ENCODE assay signal across 9 cellular contexts in the genomic region with DNA sequence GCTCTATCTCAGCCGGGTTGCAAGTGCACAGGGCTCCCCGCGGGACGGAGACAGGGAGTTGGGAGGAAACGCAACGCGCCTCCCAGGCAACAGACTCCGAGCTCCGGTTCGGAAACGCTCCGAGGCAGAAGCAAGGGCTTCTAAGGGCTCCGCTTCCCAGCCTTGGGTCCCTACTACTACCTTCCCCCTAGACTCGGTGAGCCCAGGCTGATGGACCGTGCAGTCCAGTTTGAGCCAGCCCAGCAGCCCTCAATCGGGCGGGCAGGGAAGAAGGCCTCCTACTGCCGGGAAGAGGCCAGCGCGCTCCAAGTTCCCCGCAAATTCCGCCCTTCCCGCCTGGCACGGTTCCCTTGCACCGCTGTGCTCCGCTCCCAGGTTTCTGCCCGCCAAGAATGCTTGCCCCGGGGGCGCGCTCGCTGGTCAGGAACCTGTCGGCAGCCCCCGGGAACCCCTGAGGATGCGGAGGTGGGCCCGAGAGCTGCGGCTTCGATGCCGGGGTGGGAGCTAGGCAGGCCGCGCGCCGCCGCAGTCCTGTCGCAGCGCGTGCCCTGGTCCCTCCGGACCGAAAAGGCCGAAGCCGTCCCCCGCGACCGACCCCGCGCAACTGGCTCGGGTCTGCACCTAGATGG. TPM values are rescaled to one million over a fixed set of nuclear protein-coding genes. Genes with fewer than 3 reads are reported as not detected.
DNase-seq lines count a peak whose midpoint lies in the region; ATAC-seq and TF ChIP-seq lines count a peak whose summit lies in the region.
"Had no signal": no experiment of that assay in that cellular context is flagged by ENCODE, and none has a peak within 500 bp of the region (broad histone marks: within the 10 kb centered on the region; RNA-seq: fewer than 3 reads in every experiment).

No MANE protein-coding gene starts in this region.

- H3K27ac Mint-ChIP-seq in activated naive CD8-positive, alpha-beta T cell treated with anti-CD3 and anti-CD28 coated beads for 36 hours, result peak overlapping the region; percentile 38

- peaks cover 15% of the 10 kb centered on the region for H3K4me1 ChIP-seq in cardiac muscle cell (ENCODE audit: low read depth)
- H3K4me1 ChIP-seq in osteoblast (ENCODE audit: insufficient read depth, low read length), result peaks cover 16% of the 10 kb centered on the region
- H3K4me1 ChIP-seq in uterus, result no peaks in the 10 kb centered on the region

- in situ Hi-C loops in GM13976 (cut with MboI; ENCODE audit: low sequenced_read_pairs, unreplicated experiment), result no loop called here

- peaks cover 19% of the 10 kb centered on the region for H3K4me1 Mint-ChIP-seq in activated naive CD8-positive, alpha-beta T cell treated with anti-CD3 and anti-CD28 coated beads for 36 hours

- H3K27ac ChIP-seq in 22Rv1, result peak overlapping the region; percentile 71
- H3K27ac ChIP-seq in cardiac muscle cell, result no peak overlapping the region
- peak overlapping the region; percentile 41 for H3K27ac ChIP-seq in osteoblast (ENCODE audit: low read depth, low read length)
- peak overlapping the region; percentile 80 to 86 for H3K27ac ChIP-seq in uterus

- H3K4me3 ChIP-seq in cardiac muscle cell (peak overlapping the region; percentile 18), osteoblast (ENCODE audit: insufficient read depth, low read length) (peak overlapping the region; percentile 81), uterus (peak overlapping the region; percentile 60 to 68)

- H3K4me3 Mint-ChIP-seq in activated naive CD8-positive, alpha-beta T cell treated with anti-CD3 and anti-CD28 coated beads for 36 hours, result peak overlapping the region; percentile 74

- no peaks in the 10 kb centered on the region for H3K36me3 ChIP-seq in cardiac muscle cell
- no peaks in the 10 kb centered on the region for H3K36me3 ChIP-seq in osteoblast (ENCODE audit: insufficient read depth, low read length)
- no peaks in the 10 kb centered on the region for H3K36me3 ChIP-seq in uterus

- ATAC-seq in HG02938 (IDR thresholded peaks at IDR 0.05; ENCODE audit: unreplicated experiment), result peak; percentile 46
- ATAC-seq: HCT116 had no signal

- H2AFZ ChIP-seq in osteoblast (ENCODE audit: low read length), result peak overlapping the region; percentile 91

- H3K27me3 ChIP-seq in cardiac muscle cell, result peaks cover 15% of the 10 kb centered on the region
- no peaks in the 10 kb centered on the region for H3K27me3 ChIP-seq in osteoblast (ENCODE audit: insufficient read depth, low read length)
- H3K27me3 ChIP-seq in uterus, result no peaks in the 10 kb centered on the region

- DNase-seq in GM13976 (ENCODE audit: low spot score) (peak; percentile 78), NCI-H748 (lab: John Stamatoyannopoulos, UW; ENCODE audit: unreplicated experiment) (peak; percentile 59), cardiac muscle cell (ENCODE audit: low read depth in 1 of 2, low spot score in 1 of 2) (peak; percentile 35 to 75), osteoblast (ENCODE audit: insufficient read length, low spot score, missing footprints) (peak; percentile 96), uterus (peak; percentile 56 to 62)
- peak; percentile 58 for DNase-seq in activated naive CD8-positive, alpha-beta T cell treated with anti-CD3 and anti-CD28 coated beads for 36 hours

- H4K20me1 ChIP-seq in osteoblast (ENCODE audit: insufficient read depth, low read length), result peaks cover 3% of the 10 kb centered on the region

- intact Hi-C loops in uterus (cut with DNase I; ENCODE audit: low total_unique reads), result no loop called here

- peak; percentile 19; the same call in 1 of the 2 replicates for TF ChIP-seq CTCF in 22Rv1 (IDR thresholded peaks at IDR 0.05)
- TF ChIP-seq CTCF in GM13976 (IDR thresholded peaks at IDR 0.05; ENCODE audit: borderline replicate concordance, control extremely low read depth, extremely low read depth, insufficient read depth, missing control alignments), result no peak
- TF ChIP-seq CTCF in cardiac muscle cell (IDR thresholded peaks at IDR 0.05; ENCODE audit: low read depth, low read length), result peak; percentile 19
- no peak for TF ChIP-seq CTCF in osteoblast (IDR thresholded peaks at IDR 0.05; ENCODE audit: extremely low read depth, low read depth, low read length)
- peak in 1 of 4 experiments; percentile 8 for TF ChIP-seq CTCF in uterus (IDR thresholded peaks at IDR 0.05)

- no peaks in the 10 kb centered on the region for H3K9me3 ChIP-seq in cardiac muscle cell (ENCODE audit: low read depth)
- no peaks in the 10 kb centered on the region for H3K9me3 ChIP-seq in osteoblast (ENCODE audit: low read depth, low read length)
- no peaks in the 10 kb centered on the region for H3K9me3 ChIP-seq in uterus

- peaks cover 20% of the 10 kb centered on the region for H3K9me3 Mint-ChIP-seq in activated naive CD8-positive, alpha-beta T cell treated with anti-CD3 and anti-CD28 coated beads for 36 hours

- TF ChIP-seq POLR2A in uterus (IDR thresholded peaks at IDR 0.05), result no peak

- H3K36me3 Mint-ChIP-seq in activated naive CD8-positive, alpha-beta T cell treated with anti-CD3 and anti-CD28 coated beads for 36 hours, result peaks cover 17% of the 10 kb centered on the region

- H3K4me2 ChIP-seq in osteoblast (ENCODE audit: insufficient read depth, low read length), result peak overlapping the region; percentile 77

- H3K27me3 Mint-ChIP-seq in activated naive CD8-positive, alpha-beta T cell treated with anti-CD3 and anti-CD28 coated beads for 36 hours, result no peaks in the 10 kb centered on the region

- peaks cover 28% of the 10 kb centered on the region for H3K79me2 ChIP-seq in osteoblast (ENCODE audit: insufficient read depth, low read length)

RNA-seq across cellular contexts. Expression of a gene that starts 0.7 kb away (rescaled TPM):
- 10 to 100 TPM; 17.2 to 20.7 TPM for total RNA-seq in activated naive CD8-positive, alpha-beta T cell treated with anti-CD3 and anti-CD28 coated beads for 36 hours
- 4.4 and 8.2 TPM in 2 replicates for total RNA-seq in cardiac muscle cell
- polyA plus RNA-seq in cardiac muscle cell, result 1.9 and 4.4 TPM in 2 replicates
- total RNA-seq in osteoblast, result 29.8 and 30.8 TPM in 2 replicates
- total RNA-seq in uterus, result 10 to 100 TPM; 10.6 to 52.1 (median 21.6) TPM

RNA-seq across cellular contexts. Expression of a gene that starts 48.8 kb away (rescaled TPM):
- total RNA-seq in activated naive CD8-positive, alpha-beta T cell treated with anti-CD3 and anti-CD28 coated beads for 36 hours, result 10 to 100 TPM in 1 of 2 experiments, 1 to 10 TPM in 1; 9.6 to 10.1 TPM
- 24.2 and 30.7 TPM in 2 replicates for total RNA-seq in cardiac muscle cell
- 34.8 and 38.0 TPM in 2 replicates for polyA plus RNA-seq in cardiac muscle cell
- total RNA-seq in osteoblast, result 22.8 and 28.0 TPM in 2 replicates
- 10 to 100 TPM; 12.3 to 57.0 (median 26.0) TPM for total RNA-seq in uterus

RNA-seq across cellular contexts. Expression of a gene that starts 49.2 kb away (rescaled TPM):
- total RNA-seq in activated naive CD8-positive, alpha-beta T cell treated with anti-CD3 and anti-CD28 coated beads for 36 hours, result 10 to 100 TPM; 82.3 to 83.7 TPM
- 63.1 and 114 TPM in 2 replicates for total RNA-seq in cardiac muscle cell
- 35.2 and 51.6 TPM in 2 replicates for polyA plus RNA-seq in cardiac muscle cell
- total RNA-seq in osteoblast, result 45.4 and 53.6 TPM in 2 replicates
- 10 to 100 TPM in 3 of 4 donors, 1 to 10 TPM in 1; 5.9 to 64.3 (median 24.4) TPM for total RNA-seq in uterus

Comparison
In these comparisons a context has a peak if more than half of its experiments do, and no peak if none do; other contexts are left out.
1. CTCF ChIP-seq: peak in 22Rv1 (single experiment) and cardiac muscle cell (single experiment); none in GM13976 (single experiment) and osteoblast (single experiment).
2. H3K4me3 ChIP-seq: peak in every context shown above with its lines; median percentile 81 in osteoblast; 64 in uterus; 18 in cardiac muscle cell.
3. Peak in every context shown above with its lines, with median percentiles within 50 percentile points of each other: DNase-seq.